Comparison of ENCODE assay signal across 22 cellular contexts in genomic region chrX:133434197-133434820, GRCh38. TPM values are rescaled to one million over a fixed set of nuclear protein-coding genes. Genes with fewer than 3 reads are reported as not detected.
DNase-seq lines count a peak whose midpoint lies in the region; ATAC-seq, FAIRE-seq and TF ChIP-seq lines count a peak whose summit lies in the region.
"Had no signal": no experiment of that assay in that cellular context is flagged by ENCODE, and none has a peak within 500 bp of the region (broad histone marks: within the 10 kb centered on the region; RNA-seq: fewer than 3 reads in every experiment).

No MANE protein-coding gene starts in this region.

- H3K9me3 ChIP-seq in HCT116 (ENCODE audit: control insufficient read depth in 1 of 2, insufficient read depth in 1 of 2, low read depth in 1 of 2, low read length in 2 of 2), result no peaks in the 10 kb centered on the region
- no peaks in the 10 kb centered on the region for H3K9me3 ChIP-seq in K562 (replicated peaks; ENCODE audit: control insufficient read depth, insufficient read depth, low read depth, low read length)
- no peaks in the 10 kb centered on the region for H3K9me3 ChIP-seq in testis

- no peaks in the 10 kb centered on the region for H3K9me2 ChIP-seq in HCT116 (ENCODE audit: insufficient read depth)

- H3K27me3 Mint-ChIP-seq in activated T-cell treated with anti-CD3 and anti-CD28 coated beads, Interleukin-2, amount 50 U/mL, for 72 hours (ENCODE audit: low read depth), result peaks cover 34% of the 10 kb centered on the region
- H3K27me3 Mint-ChIP-seq: CD4-positive, CD25-positive, alpha-beta regulatory T cell had no signal

- BruUV-seq in HCT116 (replicated peaks; lab: Mats Ljungman, UMichigan), result no TSS peak
- BruUV-seq in K562 (replicated peaks; lab: Mats Ljungman, UMichigan), result no TSS peak

- no peaks in the 10 kb centered on the region for H4K20me1 ChIP-seq in HCT116 (ENCODE audit: insufficient read depth)
- no peaks in the 10 kb centered on the region for H4K20me1 ChIP-seq in K562 (replicated peaks; ENCODE audit: control insufficient read depth, insufficient read depth, low read length)

- intact Hi-C loops in HCT116 (cut with micrococcal nuclease), result no loop called here
- intact Hi-C loops in K562 (cut with micrococcal nuclease), result no loop called here
- intact Hi-C loops in testis (cut with DNase I; ENCODE audit: low total_unique reads), result no loop called here

- H3K4me2 ChIP-seq in HCT116 (ENCODE audit: low read length) (no peak overlapping the region), K562 (ENCODE audit: insufficient read depth, low read length) (no peak overlapping the region)

- no peaks in the 10 kb centered on the region for H3K4me1 ChIP-seq in HCT116 (ENCODE audit: control insufficient read depth in 1 of 2, insufficient read depth in 2 of 2, low read length in 2 of 2)
- H3K4me1 ChIP-seq in K562 (replicated peaks in 1 of 2; ENCODE audit: control insufficient read depth in 2 of 2, insufficient read depth in 2 of 2, low read length in 2 of 2), result no peaks in the 10 kb centered on the region
- no peaks in the 10 kb centered on the region for H3K4me1 ChIP-seq in testis

- DNase-seq in HCT116 (ENCODE audit: low read depth, low spot score) (no peak), NCI-H1436 (lab: John Stamatoyannopoulos, UW) (peak; percentile 37), K562 (ENCODE audit: extremely low read depth in 1 of 4, low spot score in 3 of 4) (peak in 3 of 4 experiments; percentile 2 to 24 (median 17)), testis (peak; percentile 60), RPMI8226 (no peak), NCI-H2107 (lab: John Stamatoyannopoulos, UW) (no peak)
- DNase-seq in effector CD8-positive, alpha-beta T cell (lab: John Stamatoyannopoulos, UW), result no peak
- DNase-seq in activated T-cell treated with anti-CD3 and anti-CD28 coated beads, Interleukin-2, amount 50 U/mL, for 72 hours, result no peak
- DNase-seq: Calu3; CD4-positive, CD25-positive, alpha-beta regulatory T cell; DMS79 treated with DMSO at 0.1 percent for 48 hours; H7; MV-4-11; NCI-H146; NCI-H2081 treated with DMSO at 0.1 percent for 48 hours; NCI-H510A treated with DMSO at 0.1 percent for 48 hours had no signal

- H3K4me3 Mint-ChIP-seq in activated T-cell treated with anti-CD3 and anti-CD28 coated beads, Interleukin-2, amount 50 U/mL, for 72 hours, result no peak overlapping the region
- H3K4me3 Mint-ChIP-seq: B cell; CD4-positive, CD25-positive, alpha-beta regulatory T cell had no signal

- POLR2A ChIA-PET in HCT116 (lab: Charles Lee) (no interaction called here), K562 (lab: Yijun Ruan, JAX) (no interaction called here)

- H3K36me3 ChIP-seq in HCT116 (ENCODE audit: control insufficient read depth in 1 of 2, insufficient read depth in 2 of 2, low read length in 2 of 2) (no peaks in the 10 kb centered on the region), K562 (ENCODE audit: control insufficient read depth, insufficient read depth, low read length) (no peaks in the 10 kb centered on the region), testis (ENCODE audit: low read depth, missing control alignments) (no peaks in the 10 kb centered on the region)

- H3K79me2 ChIP-seq in HCT116 (ENCODE audit: insufficient read depth, low read length), result no peaks in the 10 kb centered on the region
- H3K79me2 ChIP-seq in K562 (ENCODE audit: control insufficient read depth, insufficient read depth, low read length), result no peaks in the 10 kb centered on the region

- H2AFZ ChIP-seq in HCT116 (ENCODE audit: low read depth, low read length, poor library complexity, severe bottlenecking) (no peak overlapping the region), K562 (ENCODE audit: low read depth, low read length) (no peak overlapping the region)

- no peak for FAIRE-seq in K562 (lab: Jason Lieb, UNC)
- FAIRE-seq: G401.6, GM12878 had no signal

- no peak overlapping the region for H3K27ac ChIP-seq in HCT116 (ENCODE audit: low read depth, low read length)
- no peak overlapping the region for H3K27ac ChIP-seq in K562 (ENCODE audit: extremely low read depth, low read depth, low read length)
- H3K27ac ChIP-seq in testis, result no peak overlapping the region
- H3K27ac ChIP-seq: HL-60, RWPE1 had no signal

- H3K9ac ChIP-seq in HCT116 (ENCODE audit: low read length), result no peak overlapping the region
- H3K9ac ChIP-seq in K562 (ENCODE audit: insufficient read depth in 1 of 2, low read depth in 2 of 2, low read length in 2 of 2), result no peak overlapping the region

- TF ChIP-seq RAD21 in HCT116 (IDR thresholded peaks at IDR 0.05; ENCODE audit: low read depth), result no peak
- TF ChIP-seq RAD21 in K562 (CRISPR knock-in tag; conservative IDR thresholded peaks at IDR 0.05 in 1 of 2, IDR thresholded peaks at IDR 0.05 in 1 of 2), result no peak

- no peaks in the 10 kb centered on the region for H3K4me1 Mint-ChIP-seq in activated T-cell treated with anti-CD3 and anti-CD28 coated beads, Interleukin-2, amount 50 U/mL, for 72 hours (ENCODE audit: low read depth)
- H3K4me1 Mint-ChIP-seq: B cell; CD4-positive, CD25-positive, alpha-beta regulatory T cell had no signal

- no peaks in the 10 kb centered on the region for H3K27me3 ChIP-seq in HCT116 (ENCODE audit: insufficient read depth, low read length)
- H3K27me3 ChIP-seq in K562 (ENCODE audit: control insufficient read depth in 2 of 2, insufficient read depth in 2 of 2, low read length in 2 of 2), result no peaks in the 10 kb centered on the region
- no peaks in the 10 kb centered on the region for H3K27me3 ChIP-seq in testis

- no peaks in the 10 kb centered on the region for H3K9me3 Mint-ChIP-seq in activated T-cell treated with anti-CD3 and anti-CD28 coated beads, Interleukin-2, amount 50 U/mL, for 72 hours

- TF ChIP-seq EP300 in K562 (IDR thresholded peaks at IDR 0.05; ENCODE audit: low read length), result no peak

- RAD21 ChIA-PET in HCT116 (lab: Charles Lee; ENCODE audit: low non-redundant PET in 1 of 2, low total read pairs in 2 of 2, uncharacterized antibody in 2 of 2, unreplicated experiment in 2 of 2), result no interaction called here

- ATAC-seq in HCT116 (peak; percentile 50; the same call in 1 of the 2 replicates), K562 (peak; percentile 59)
- ATAC-seq in activated T-cell treated with anti-CD3 and anti-CD28 coated beads, Interleukin-2, amount 50 U/mL, for 72 hours (replicated peaks in 1 of 2), result no peak
- ATAC-seq: GM12878 had no signal

- WGBS in K562 (ENCODE audit: insufficient coverage, low coverage, missing lambda C conversion rate), result 0% methylated on average over 4 of the region's 4 CpGs
- 33 to 57% methylated on average over 4 of the region's 4 CpGs for WGBS in testis, 2 donors

- TF ChIP-seq POLR2A in HCT116 (IDR thresholded peaks at IDR 0.05; ENCODE audit: borderline replicate concordance, extremely low read depth, insufficient read depth, insufficient read length) (no peak), K562 (conservative IDR thresholded peaks at IDR 0.05) (no peak), testis (IDR thresholded peaks at IDR 0.05) (no peak)

- in situ Hi-C loops in K562 (cut with MboI), result no loop called here

- H3K9me1 ChIP-seq in K562 (ENCODE audit: control insufficient read depth, insufficient read depth, low read length), result no peaks in the 10 kb centered on the region

- peaks cover 0 to 2% of the 10 kb centered on the region in 2 donors for H3K36me3 Mint-ChIP-seq in activated T-cell treated with anti-CD3 and anti-CD28 coated beads, Interleukin-2, amount 50 U/mL, for 72 hours (ENCODE audit: insufficient read depth in 2 of 2)
- H3K36me3 Mint-ChIP-seq: CD4-positive, CD25-positive, alpha-beta regulatory T cell had no signal

- TF ChIP-seq CTCF in HCT116 (IDR thresholded peaks at IDR 0.05 in 2 of 3, conservative IDR thresholded peaks at IDR 0.05 in 1 of 3; ENCODE audit: borderline replicate concordance in 1 of 3, insufficient read depth in 1 of 3, low read depth in 2 of 3, low read length in 2 of 3) (no peak), K562 (IDR thresholded peaks at IDR 0.05 in 2 of 3, conservative IDR thresholded peaks at IDR 0.05 in 1 of 3; ENCODE audit: insufficient read depth in 2 of 3, low read depth in 1 of 3, low read length in 3 of 3) (no peak), testis (IDR thresholded peaks at IDR 0.05) (no peak)

- no peak overlapping the region for H3K4me3 ChIP-seq in HCT116 (replicated peaks in 1 of 2; ENCODE audit: low read depth in 1 of 2, low read length in 2 of 2)
- no peak overlapping the region for H3K4me3 ChIP-seq in K562
- no peak overlapping the region for H3K4me3 ChIP-seq in testis
- H3K4me3 ChIP-seq: GM12878 had no signal

- CTCF ChIA-PET in HCT116 (lab: Charles Lee) (no interaction called here), K562 (lab: Yijun Ruan, JAX; ENCODE audit: low intra/inter-chr PET ratio) (no interaction called here)

- H3K27ac Mint-ChIP-seq in activated T-cell treated with anti-CD3 and anti-CD28 coated beads, Interleukin-2, amount 50 U/mL, for 72 hours, result no peak overlapping the region
- H3K27ac Mint-ChIP-seq: B cell; CD4-positive, CD25-positive, alpha-beta regulatory T cell had no signal

TF ChIP-seq in K562, 482 proteins besides CTCF, POLR2A, EP300 and RAD21 (continues in another document):
- TF ChIP-seq RBBP5 (IDR thresholded peaks at IDR 0.05; ENCODE audit: borderline replicate concordance, insufficient read depth, low read length, poor library complexity, severe bottlenecking), result no peak

RNA-seq across cellular contexts. Expression of gene GPC4, which starts 19.0 kb away (rescaled TPM):
- total RNA-seq in HCT116 (2021; ENCODE audit: unreplicated experiment) (9.7 TPM), K562 (2014; rRNA removed) (not detected in 2 replicates), K562 (2014; rRNA removed; fragmentation: Illumina TruSeq; extraction: Trizol) (not detected in 2 replicates), K562 (2015; rRNA removed; fragmentation: Illumina TruSeq; extraction: Trizol) (not detected in 2 replicates), K562 (2021) (0.11 and 0.16 TPM in 2 replicates), testis (10 to 100 TPM; 13.8 to 15.9 TPM)
- polyA plus RNA-seq in HCT116 (2012), result 8.2 and 9.9 TPM in 2 replicates
- not detected in 2 replicates for total RNA-seq in K562 (2011; cell fraction: chromatin; rRNA removed; ENCODE audit: low replicate concordance)
- total RNA-seq in K562 (2011; cell fraction: nucleolus; rRNA removed), result not detected in 2 replicates
- total RNA-seq in K562 (2011; cell fraction: nucleoplasm; rRNA removed), result not detected in 2 replicates
- polyA plus RNA-seq in K562 (2011; rRNA removed) (not detected in 2 replicates), K562 (2014; fragmentation: Illumina TruSeq; extraction: Trizol) (not detected in 2 replicates), K562 (2014; fragmentation: Nextera tagmentation; extraction: Ambion mirVana) (not detected), K562 (2014; rRNA removed) (not detected in 2 replicates), testis (ENCODE audit: insufficient read depth, low read depth, low replicate concordance) (17.8 TPM)
- 0.01 TPM in 1 of 2 replicates, not detected in the other for polyA plus RNA-seq in K562 (2011; cell fraction: cytosol; rRNA removed)
- not detected in 2 replicates for polyA plus RNA-seq in K562 (2011; cell fraction: nucleus; rRNA removed)
- polyA plus RNA-seq in K562 (2012), result not detected in 2 replicates
- polyA minus RNA-seq in K562 (2011; rRNA and poly(A)+ RNA removed), result not detected in 2 replicates
- polyA minus RNA-seq in K562 (2011; cell fraction: cytosol; rRNA and poly(A)+ RNA removed), result not detected in 2 replicates
- not detected in 2 replicates for polyA minus RNA-seq in K562 (2011; cell fraction: nucleus; rRNA and poly(A)+ RNA removed)
- total RNA-seq in activated T-cell treated with anti-CD3 and anti-CD28 coated beads, Interleukin-2, amount 50 U/mL, for 72 hours, result not detected
- total RNA-seq: CD4-positive, CD25-positive, alpha-beta regulatory T cell; OCI-LY7 had no signal
- polyA plus RNA-seq: CD4-positive, CD25-positive, alpha-beta regulatory T cell had no signal

Comparison
In these comparisons a context has a peak if more than half of its experiments do, and no peak if none do; other contexts are left out.
1. ATAC-seq: peak in HCT116 (single experiment) and K562 (single experiment); none in activated T-cell treated with anti-CD3 and anti-CD28 coated beads, Interleukin-2, amount 50 U/mL, for 72 hours (0 of 2).
2. DNase-seq: peak in NCI-H1436 (single experiment), K562 (3 of 4) and testis (single experiment); none in HCT116 (single experiment), RPMI8226 (single experiment), effector CD8-positive, alpha-beta T cell (single experiment), activated T-cell treated with anti-CD3 and anti-CD28 coated beads, Interleukin-2, amount 50 U/mL, for 72 hours (0 of 2) and NCI-H2107 (single experiment).